22 cellular contexts compared by ENCODE assay signal in the genomic region with DNA sequence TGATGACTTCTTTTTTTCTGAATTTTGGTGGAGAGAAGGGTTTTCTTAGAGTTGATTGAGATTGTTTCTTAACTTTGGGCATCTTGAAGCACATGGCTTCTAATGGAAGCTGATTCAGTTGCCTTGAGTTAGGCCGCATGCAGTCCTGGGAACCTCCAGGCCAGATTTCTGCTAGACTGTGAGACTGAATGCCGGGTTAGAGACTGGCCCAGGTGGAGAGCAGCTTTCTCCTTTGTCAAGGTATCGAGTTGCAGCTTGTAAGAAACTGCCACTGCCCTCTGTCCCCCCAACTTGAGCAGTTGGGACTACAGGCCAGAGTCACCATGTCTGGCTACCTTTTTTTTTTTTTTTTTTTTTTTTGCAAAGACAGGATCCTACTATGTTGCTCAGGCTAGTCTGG.
"Had no signal": no experiment of that assay in that cellular context is flagged by ENCODE, and none has a peak within 500 bp of the region (broad histone marks: within the 10 kb centered on the region; RNA-seq: fewer than 3 reads in every experiment).

No MANE protein-coding gene starts in this region.

- H3K27me3 ChIP-seq: colonic mucosa, esophagus squamous epithelium, foreskin keratinocyte, right lobe of liver, stomach, transverse colon had no signal

- H3K27me3 Mint-ChIP-seq: memory B cell, naive B cell had no signal

- H3K4me1 ChIP-seq: parathyroid adenoma, prostate gland, right lobe of liver had no signal

- H3K4me1 Mint-ChIP-seq: memory B cell, naive B cell had no signal

- ATAC-seq: foreskin keratinocyte; left cardiac atrium; lower lobe of right lung; right lobe of liver; stimulated activated effector memory CD8-positive, alpha-beta T cell treated with anti-CD3 and anti-CD28 coated beads, Interleukin-12 subunit alpha, Interleukin-12 subunit beta, amount 100 ng/mL, for 72 hours had no signal

- H3K9me3 ChIP-seq: colonic mucosa, prostate gland, right lobe of liver, thoracic aorta, transverse colon had no signal

- H3K4me3 Mint-ChIP-seq: memory B cell; naive B cell; nephron progenitor cell; stimulated activated effector memory CD8-positive, alpha-beta T cell treated with anti-CD3 and anti-CD28 coated beads, Interleukin-12 subunit alpha, Interleukin-12 subunit beta, amount 100 ng/mL, for 72 hours had no signal

- H3K27ac Mint-ChIP-seq: memory B cell; nephron progenitor cell; stimulated activated effector memory CD8-positive, alpha-beta T cell treated with anti-CD3 and anti-CD28 coated beads, Interleukin-12 subunit alpha, Interleukin-12 subunit beta, amount 100 ng/mL, for 72 hours had no signal

- DNase-seq: colonic mucosa; dermis blood vessel endothelial cell; esophagus squamous epithelium; foreskin keratinocyte; kidney; left cardiac atrium; left ventricle myocardium inferior; lower lobe of right lung; naive B cell; nephron progenitor cell; retina; right lobe of liver; stimulated activated CD4-positive, alpha-beta T cell treated with anti-CD3 and anti-CD28 coated beads, Interleukin-4, amount 100 ng/mL, for 1 hour; stimulated activated CD8-positive, alpha-beta memory T cell treated with anti-CD3 and anti-CD28 coated beads, Interleukin-4, amount 100 ng/mL, for 48 hours; stomach; substantia nigra; transverse colon had no signal

- H3K9ac ChIP-seq: parathyroid adenoma had no signal

- H3K36me3 ChIP-seq: colonic mucosa, prostate gland had no signal

- H3K27ac ChIP-seq: colonic mucosa, foreskin keratinocyte, left ventricle myocardium inferior, lower lobe of right lung, parathyroid adenoma, prostate gland, right lobe of liver, stomach, thoracic aorta, transverse colon had no signal

- H3K4me3 ChIP-seq: colonic mucosa, esophagus squamous epithelium, left ventricle myocardium inferior, lower lobe of right lung, prostate gland, right lobe of liver, stomach, thoracic aorta, transverse colon had no signal
